In genomic region chr3:111561902-111562301, GRCh38 we compare ENCODE assay signal across 5 cellular contexts. TPM values are rescaled to one million over a fixed set of nuclear protein-coding genes. Genes with fewer than 3 reads are reported as not detected.
"Had no signal": no experiment of that assay in that cellular context is flagged by ENCODE, and none has a peak within 500 bp of the region (broad histone marks: within the 10 kb centered on the region; RNA-seq: fewer than 3 reads in every experiment).

No MANE protein-coding gene starts in this region.

RNA-seq across cellular contexts. Expression of gene CD96, which starts 19.9 kb away (rescaled TPM):
- total RNA-seq: bronchial epithelial cell, OCI-LY7 had no signal

RNA-seq across cellular contexts. Expression of gene ZBED2, which starts 33.2 kb away (rescaled TPM):
- total RNA-seq: cerebellum, LHCN-M2, OCI-LY7, SJCRH30 had no signal
